ENCODE assay signal across 8 cellular contexts in genomic region chr2:86440631-86441391, GRCh38. TPM values are rescaled to one million over a fixed set of nuclear protein-coding genes. Genes with fewer than 3 reads are reported as not detected.
DNase-seq lines count a peak whose midpoint lies in the region; ATAC-seq and TF ChIP-seq lines count a peak whose summit lies in the region.

KDM3A (plus strand) TSS chr2:86441371; CDS start chr2:86442048, 677 bp downstream.

- peaks cover 51% of the 10 kb centered on the region for H3K36me3 Mint-ChIP-seq in CD8-positive, alpha-beta T cell

- peak; percentile 98 to 100 (median 99) for DNase-seq in CD8-positive, alpha-beta T cell
- DNase-seq in HT1080 (ENCODE audit: low read depth) (peak; percentile 99), NOMO-1 (lab: John Stamatoyannopoulos, UW; ENCODE audit: unreplicated experiment in 2 of 2) (peak; percentile 97 to 98), lower leg skin (ENCODE audit: low spot score in 2 of 2) (peak; percentile 100)
- DNase-seq in activated CD8-positive, alpha-beta memory T cell treated with anti-CD3 and anti-CD28 coated beads for 24 hours, result peak; percentile 99
- peak; percentile 98 to 100 for DNase-seq in stimulated activated CD4-positive, alpha-beta T cell treated with anti-CD3 and anti-CD28 coated beads, Interleukin-4, amount 100 ng/mL, for 4 hours

- peak within 1 kb of the TSS; percentile 97 for H3K4me3 Mint-ChIP-seq in CD8-positive, alpha-beta T cell

- H3K4me3 ChIP-seq in CD8-positive, alpha-beta T cell (ENCODE audit: low read depth, low read length), result peak within 1 kb of the TSS; percentile 74
- H3K4me3 ChIP-seq in ectodermal cell (ENCODE audit: insufficient read depth, low read depth, low read length) (peak within 1 kb of the TSS; percentile 69), lower leg skin (ENCODE audit: low read depth, poor library complexity, severe bottlenecking) (peak within 1 kb of the TSS; percentile 65)

- ATAC-seq in CD8-positive, alpha-beta T cell, result peak; percentile 76
- peak; percentile 76 for ATAC-seq in GM21367 (IDR thresholded peaks at IDR 0.05; ENCODE audit: unreplicated experiment)

- H3K27ac ChIP-seq in CD8-positive, alpha-beta T cell (ENCODE audit: low read depth, low read length), result peak within 1 kb of the TSS; percentile 85
- H3K27ac ChIP-seq in ectodermal cell (ENCODE audit: insufficient read depth, low read depth, low read length, poor library complexity, severe bottlenecking), result peak within 1 kb of the TSS; percentile 99

- TF ChIP-seq POLR2A in lower leg skin (IDR thresholded peaks at IDR 0.05), result peak in 1 of 2 donors; percentile 69

- WGBS in ectodermal cell, 2 experiments, result 0 to 1% methylated on average over 51 of the region's 51 CpGs
- WGBS in lower leg skin, 2 donors, result 0 to 1% methylated on average over 43 to 51 of the region's 51 CpGs

- POLR2A ChIA-PET in CD8-positive, alpha-beta T cell (lab: Charles Lee), result interaction anchor here (0.5 to 3.5 kb wide), 41 partner anchors 10 to 1114 kb away, joined by 3 to 27 read pairs (median 4); partner anchors contain the start of genes CHMP3, IMMT, MRPL35 and POLR1A

- H3K9me3 Mint-ChIP-seq in CD8-positive, alpha-beta T cell, result peaks cover 20% of the 10 kb centered on the region

- intact Hi-C loops in CD8-positive, alpha-beta T cell (cut with DNase I, micrococcal nuclease), result loop anchor here (1.0 to 10.0 kb wide), 12 partner anchors 72 to 1614 kb away; partner anchors contain the start of genes CHMP3 (in 2 of the 2), RNU2-63P (in 2 of the 2), C2orf68 (in 1 of the 2) and IMMT (in 1 of the 2)
- intact Hi-C loops in lower leg skin (cut with DNase I; ENCODE audit: low total_unique reads), result no loop called here

- no peaks in the 10 kb centered on the region for H3K36me3 ChIP-seq in CD8-positive, alpha-beta T cell (ENCODE audit: insufficient read depth, low read length)
- no peaks in the 10 kb centered on the region for H3K36me3 ChIP-seq in ectodermal cell (ENCODE audit: control insufficient read depth, insufficient read depth, low read length)

- peaks cover 31% of the 10 kb centered on the region for H3K4me1 ChIP-seq in CD8-positive, alpha-beta T cell (ENCODE audit: insufficient read depth, low read length)
- H3K4me1 ChIP-seq in ectodermal cell (ENCODE audit: control insufficient read depth, insufficient read depth, low read length), result peaks cover 10% of the 10 kb centered on the region

- CTCF ChIA-PET in CD8-positive, alpha-beta T cell (lab: Charles Lee), result interaction anchor here (0.7 to 3.5 kb wide), 3 partner anchors 27 to 220 kb away, joined by 3 to 13 read pairs (median 11); no protein-coding TSS in a partner anchor

- H3K27me3 ChIP-seq in CD8-positive, alpha-beta T cell (ENCODE audit: insufficient read depth, low read length), result no peaks in the 10 kb centered on the region
- H3K27me3 ChIP-seq in ectodermal cell (ENCODE audit: control insufficient read depth, insufficient read depth, low read length, poor library complexity, severe bottlenecking), result no peaks in the 10 kb centered on the region

- H3K27me3 Mint-ChIP-seq in CD8-positive, alpha-beta T cell (ENCODE audit: low read depth), result no peaks in the 10 kb centered on the region

- H3K4me1 Mint-ChIP-seq in CD8-positive, alpha-beta T cell (ENCODE audit: low read depth), result peaks cover 44% of the 10 kb centered on the region

- no peak for TF ChIP-seq CTCF in CD8-positive, alpha-beta T cell (IDR thresholded peaks at IDR 0.05)
- TF ChIP-seq CTCF in lower leg skin (IDR thresholded peaks at IDR 0.05), result no peak

- peak within 1 kb of the TSS; percentile 99 for H3K27ac Mint-ChIP-seq in CD8-positive, alpha-beta T cell

- no peaks in the 10 kb centered on the region for H3K9me3 ChIP-seq in CD8-positive, alpha-beta T cell (ENCODE audit: low read length)
- peaks cover 4% of the 10 kb centered on the region for H3K9me3 ChIP-seq in ectodermal cell (ENCODE audit: control insufficient read depth, low read length)

RNA-seq across cellular contexts. Expression of gene KDM3A, which starts in this region (rescaled TPM):
- 100 to 1,000 TPM; 226 to 227 TPM for total RNA-seq in CD8-positive, alpha-beta T cell
- 13.7 and 14.8 TPM in 2 replicates for total RNA-seq in HT1080 (2014; rRNA removed; shearing (Covaris generic))
- polyA plus RNA-seq in HT1080 (2015; cell fraction: cytosol; rRNA removed), result 20.3 and 25.2 TPM in 2 replicates
- 83.5 and 89.8 TPM in 2 replicates for polyA plus RNA-seq in HT1080 (2015; cell fraction: nucleus; rRNA removed)
- 36.4 TPM for polyA plus RNA-seq in ectodermal cell (2013, experiment 1 of 4)
- 39.4 TPM for polyA plus RNA-seq in ectodermal cell (2013, experiment 2 of 4)
- 28.0 TPM for polyA plus RNA-seq in ectodermal cell (2013, experiment 3 of 4)
- 33.9 TPM for polyA plus RNA-seq in ectodermal cell (2013, experiment 4 of 4)
- total RNA-seq in lower leg skin, result 100 to 1,000 TPM in 2 of 4 donors, 10 to 100 TPM in 2; 87.5 to 121 (median 105) TPM

Comparison
In these comparisons a context has a peak if more than half of its experiments do, and no peak if none do; other contexts are left out.
1. Peak in every context shown above with its lines: DNase-seq, ATAC-seq, H3K4me3 ChIP-seq and H3K27ac ChIP-seq.